ENCODE assay signal across 2 cellular contexts in the genomic region with DNA sequence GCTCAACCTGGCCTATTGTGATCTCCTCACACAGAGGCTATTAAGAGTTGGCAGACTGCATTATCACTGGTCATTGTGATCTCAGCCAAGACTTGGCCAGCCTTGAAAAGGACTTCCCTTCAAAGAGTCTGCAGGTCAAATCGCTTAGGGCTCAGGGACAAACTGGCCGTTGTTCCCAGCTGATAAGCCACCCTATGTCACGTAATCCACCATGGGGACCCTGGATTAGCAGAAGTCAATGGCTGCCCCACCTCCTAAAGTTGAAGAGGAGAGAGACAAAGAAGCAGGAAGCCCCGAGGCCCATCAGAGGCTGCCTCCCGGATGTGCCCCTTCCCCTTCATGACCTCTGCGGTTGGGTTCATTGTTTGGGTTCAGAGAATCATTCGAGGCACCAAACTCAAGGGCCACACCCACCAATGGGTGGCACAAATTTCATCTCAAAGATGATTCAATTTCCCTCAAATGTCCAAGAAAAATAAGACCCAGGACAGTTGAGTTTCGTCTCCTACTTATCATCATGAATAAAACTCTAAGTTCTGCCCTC.
A peak's percentile ranks its signal among the peaks of the same experiment; 100 is the strongest.
TF ChIP-seq lines count a peak whose summit lies in the region.

No MANE protein-coding gene starts in this region.

TF ChIP-seq in K562, 482 proteins besides CTCF, POLR2A, EP300 and RAD21 (continues in another document):
- TF ChIP-seq CC2D1A (IDR thresholded peaks at IDR 0.05) = peak; percentile 67; the same call in 1 of the 2 replicates
- 0 out of 2 replicates have a peak, but pooled peaks have one; percentile 54 for TF ChIP-seq ZNF766 (CRISPR knock-in tag; conservative IDR thresholded peaks at IDR 0.05)
- TF ChIP-seq CBX3 (IDR thresholded peaks at IDR 0.05; ENCODE audit: borderline replicate concordance in 1 of 2, low read length in 2 of 2) = peak in 1 of 2 experiments; percentile 36; a peak in 1 of 3 replicates
- no peak for TF ChIP-seq RBM14 (IDR thresholded peaks at IDR 0.05; ENCODE audit: borderline replicate concordance, insufficient read depth, low read depth, low read length)
- TF ChIP-seq EHMT2 (IDR thresholded peaks at IDR 0.05) = peak; percentile 83
- no peak for TF ChIP-seq RBM39 (optimal IDR thresholded peaks at IDR 0.05; ENCODE audit: low read depth, low read length)
- TF ChIP-seq TRIM24 (IDR thresholded peaks at IDR 0.05) = peak; percentile 60 to 85
- no peak for TF ChIP-seq NR2C2 (CRISPR knock-in tag; IDR thresholded peaks at IDR 0.05)
- peak; percentile 64 for TF ChIP-seq NR2C2 (tag; IDR thresholded peaks at IDR 0.05)
- peak; percentile 66 for TF ChIP-seq GABPA (tag; conservative IDR thresholded peaks at IDR 0.05; ENCODE audit: low read depth)
- no peak for TF ChIP-seq CBX2 (IDR thresholded peaks at IDR 0.05; ENCODE audit: insufficient read depth, low read length, poor library complexity, severe bottlenecking)
- TF ChIP-seq DMBX1 (CRISPR knock-in tag; IDR thresholded peaks at IDR 0.05; ENCODE audit: borderline replicate concordance) = peak; percentile 65; the same call in 1 of the 2 replicates
- peak; percentile 29; the same call in 1 of the 2 replicates for TF ChIP-seq ETV5 (CRISPR knock-in tag; IDR thresholded peaks at IDR 0.05; ENCODE audit: low read depth)
- TF ChIP-seq ARNT (IDR thresholded peaks at IDR 0.05) = peak in 1 of 2 experiments; percentile 37; a peak in 1 of 4 replicates
- TF ChIP-seq HNRNPUL1 (IDR thresholded peaks at IDR 0.05; ENCODE audit: low read length) = no peak
- peak; percentile 88 for TF ChIP-seq TAL1 (IDR thresholded peaks at IDR 0.05)
- TF ChIP-seq HDAC1 (IDR thresholded peaks at IDR 0.05) = peak in 1 of 2 experiments; percentile 65; a peak in 1 of 4 replicates
- TF ChIP-seq, protein P1, sequence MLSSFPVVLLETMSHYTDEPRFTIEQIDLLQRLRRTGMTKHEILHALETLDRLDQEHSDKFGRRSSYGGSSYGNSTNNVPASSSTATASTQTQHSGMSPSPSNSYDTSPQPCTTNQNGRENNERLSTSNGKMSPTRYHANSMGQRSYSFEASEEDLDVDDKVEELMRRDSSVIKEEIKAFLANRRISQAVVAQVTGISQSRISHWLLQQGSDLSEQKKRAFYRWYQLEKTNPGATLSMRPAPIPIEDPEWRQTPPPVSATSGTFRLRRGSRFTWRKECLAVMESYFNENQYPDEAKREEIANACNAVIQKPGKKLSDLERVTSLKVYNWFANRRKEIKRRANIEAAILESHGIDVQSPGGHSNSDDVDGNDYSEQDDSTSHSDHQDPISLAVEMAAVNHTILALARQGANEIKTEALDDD (IDR thresholded peaks at IDR 0.05) = peak; percentile 54
- peak; percentile 74; the same call in 1 of the 2 replicates for TF ChIP-seq GATAD2B (IDR thresholded peaks at IDR 0.05; ENCODE audit: borderline replicate concordance)
- 0 out of 2 replicates have a peak, but pooled peaks have one; percentile 40 for TF ChIP-seq NR2F6 (CRISPR knock-in tag; IDR thresholded peaks at IDR 0.05)
- TF ChIP-seq, protein P2, sequence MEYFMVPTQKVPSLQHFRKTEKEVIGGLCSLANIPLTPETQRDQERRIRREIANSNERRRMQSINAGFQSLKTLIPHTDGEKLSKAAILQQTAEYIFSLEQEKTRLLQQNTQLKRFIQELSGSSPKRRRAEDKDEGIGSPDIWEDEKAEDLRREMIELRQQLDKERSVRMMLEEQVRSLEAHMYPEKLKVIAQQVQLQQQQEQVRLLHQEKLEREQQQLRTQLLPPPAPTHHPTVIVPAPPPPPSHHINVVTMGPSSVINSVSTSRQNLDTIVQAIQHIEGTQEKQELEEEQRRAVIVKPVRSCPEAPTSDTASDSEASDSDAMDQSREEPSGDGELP (CRISPR knock-in tag; IDR thresholded peaks at IDR 0.05; ENCODE audit: borderline replicate concordance) = peak; percentile 90; the same call in 1 of the 2 replicates
- no peak for TF ChIP-seq E2F3 (CRISPR knock-in tag; IDR thresholded peaks at IDR 0.05)
- TF ChIP-seq DPF2 (IDR thresholded peaks at IDR 0.05) = peak; percentile 88
- peak; percentile 87 for TF ChIP-seq SMARCA4 (IDR thresholded peaks at IDR 0.05)
- TF ChIP-seq LEF1 (IDR thresholded peaks at IDR 0.05) = peak; percentile 83
- peak; percentile 80; the same call in 1 of the 2 replicates for TF ChIP-seq TCF7 (IDR thresholded peaks at IDR 0.05; ENCODE audit: borderline replicate concordance)
- TF ChIP-seq SOX6 (IDR thresholded peaks at IDR 0.05) = peak; percentile 96
- TF ChIP-seq JUN (IDR thresholded peaks at IDR 0.05; ENCODE audit: borderline replicate concordance, low read depth, low read length) = peak; percentile 35; the same call in 1 of the 2 replicates
- no peak for TF ChIP-seq JUN (CRISPR knock-in tag; IDR thresholded peaks at IDR 0.05; ENCODE audit: borderline replicate concordance)
- peak; percentile 61; the same call in 1 of the 2 replicates for TF ChIP-seq NR2C1 (IDR thresholded peaks at IDR 0.05)
- peak; percentile 47 for TF ChIP-seq NR2C1 (tag; IDR thresholded peaks at IDR 0.05)
- TF ChIP-seq ZNF239 (CRISPR knock-in tag; IDR thresholded peaks at IDR 0.05) = 0 out of 2 replicates have a peak, but pooled peaks have one; percentile 19
- TF ChIP-seq ZFP36 (IDR thresholded peaks at IDR 0.05; ENCODE audit: low read depth, low read length, partially characterized antibody) = peak; percentile 85
- peak; percentile 43; the same call in 1 of the 2 replicates for TF ChIP-seq CREB1 (IDR thresholded peaks at IDR 0.05)
- no peak; the same call in 1 of the 2 replicates for TF ChIP-seq CREB1 (CRISPR knock-in tag; IDR thresholded peaks at IDR 0.05)
- TF ChIP-seq OTX1 (CRISPR knock-in tag; IDR thresholded peaks at IDR 0.05) = no peak
- peak; percentile 54; the same call in 1 of the 2 replicates for TF ChIP-seq ZKSCAN8 (CRISPR knock-in tag; IDR thresholded peaks at IDR 0.05)

TF ChIP-seq in GM23338, 12 proteins besides CTCF, POLR2A, EP300 and RAD21:
- TF ChIP-seq, protein P3, sequence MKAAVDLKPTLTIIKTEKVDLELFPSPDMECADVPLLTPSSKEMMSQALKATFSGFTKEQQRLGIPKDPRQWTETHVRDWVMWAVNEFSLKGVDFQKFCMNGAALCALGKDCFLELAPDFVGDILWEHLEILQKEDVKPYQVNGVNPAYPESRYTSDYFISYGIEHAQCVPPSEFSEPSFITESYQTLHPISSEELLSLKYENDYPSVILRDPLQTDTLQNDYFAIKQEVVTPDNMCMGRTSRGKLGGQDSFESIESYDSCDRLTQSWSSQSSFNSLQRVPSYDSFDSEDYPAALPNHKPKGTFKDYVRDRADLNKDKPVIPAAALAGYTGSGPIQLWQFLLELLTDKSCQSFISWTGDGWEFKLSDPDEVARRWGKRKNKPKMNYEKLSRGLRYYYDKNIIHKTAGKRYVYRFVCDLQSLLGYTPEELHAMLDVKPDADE (IDR thresholded peaks at IDR 0.05) = no peak
- TF ChIP-seq CREB1 (CRISPR knock-in tag; IDR thresholded peaks at IDR 0.05; ENCODE audit: low read depth) (no peak), ZNF114 (CRISPR knock-in tag; IDR thresholded peaks at IDR 0.05) (no peak), POLR2AphosphoS5 (IDR thresholded peaks at IDR 0.05; ENCODE audit: low read depth) (no peak), NANOG (IDR thresholded peaks at IDR 0.05; ENCODE audit: borderline replicate concordance) (no peak), EZH2phosphoT487 (IDR thresholded peaks at IDR 0.05; ENCODE audit: unreplicated experiment) (no peak), ZNF331 (CRISPR knock-in tag; IDR thresholded peaks at IDR 0.05; ENCODE audit: low read depth) (no peak), STAT1 (IDR thresholded peaks at IDR 0.05; ENCODE audit: unreplicated experiment) (no peak), EZH2 (IDR thresholded peaks at IDR 0.05; ENCODE audit: low read depth, unreplicated experiment) (no peak), JUNB (IDR thresholded peaks at IDR 0.05; ENCODE audit: unreplicated experiment) (no peak)
- TF ChIP-seq, protein P4, sequence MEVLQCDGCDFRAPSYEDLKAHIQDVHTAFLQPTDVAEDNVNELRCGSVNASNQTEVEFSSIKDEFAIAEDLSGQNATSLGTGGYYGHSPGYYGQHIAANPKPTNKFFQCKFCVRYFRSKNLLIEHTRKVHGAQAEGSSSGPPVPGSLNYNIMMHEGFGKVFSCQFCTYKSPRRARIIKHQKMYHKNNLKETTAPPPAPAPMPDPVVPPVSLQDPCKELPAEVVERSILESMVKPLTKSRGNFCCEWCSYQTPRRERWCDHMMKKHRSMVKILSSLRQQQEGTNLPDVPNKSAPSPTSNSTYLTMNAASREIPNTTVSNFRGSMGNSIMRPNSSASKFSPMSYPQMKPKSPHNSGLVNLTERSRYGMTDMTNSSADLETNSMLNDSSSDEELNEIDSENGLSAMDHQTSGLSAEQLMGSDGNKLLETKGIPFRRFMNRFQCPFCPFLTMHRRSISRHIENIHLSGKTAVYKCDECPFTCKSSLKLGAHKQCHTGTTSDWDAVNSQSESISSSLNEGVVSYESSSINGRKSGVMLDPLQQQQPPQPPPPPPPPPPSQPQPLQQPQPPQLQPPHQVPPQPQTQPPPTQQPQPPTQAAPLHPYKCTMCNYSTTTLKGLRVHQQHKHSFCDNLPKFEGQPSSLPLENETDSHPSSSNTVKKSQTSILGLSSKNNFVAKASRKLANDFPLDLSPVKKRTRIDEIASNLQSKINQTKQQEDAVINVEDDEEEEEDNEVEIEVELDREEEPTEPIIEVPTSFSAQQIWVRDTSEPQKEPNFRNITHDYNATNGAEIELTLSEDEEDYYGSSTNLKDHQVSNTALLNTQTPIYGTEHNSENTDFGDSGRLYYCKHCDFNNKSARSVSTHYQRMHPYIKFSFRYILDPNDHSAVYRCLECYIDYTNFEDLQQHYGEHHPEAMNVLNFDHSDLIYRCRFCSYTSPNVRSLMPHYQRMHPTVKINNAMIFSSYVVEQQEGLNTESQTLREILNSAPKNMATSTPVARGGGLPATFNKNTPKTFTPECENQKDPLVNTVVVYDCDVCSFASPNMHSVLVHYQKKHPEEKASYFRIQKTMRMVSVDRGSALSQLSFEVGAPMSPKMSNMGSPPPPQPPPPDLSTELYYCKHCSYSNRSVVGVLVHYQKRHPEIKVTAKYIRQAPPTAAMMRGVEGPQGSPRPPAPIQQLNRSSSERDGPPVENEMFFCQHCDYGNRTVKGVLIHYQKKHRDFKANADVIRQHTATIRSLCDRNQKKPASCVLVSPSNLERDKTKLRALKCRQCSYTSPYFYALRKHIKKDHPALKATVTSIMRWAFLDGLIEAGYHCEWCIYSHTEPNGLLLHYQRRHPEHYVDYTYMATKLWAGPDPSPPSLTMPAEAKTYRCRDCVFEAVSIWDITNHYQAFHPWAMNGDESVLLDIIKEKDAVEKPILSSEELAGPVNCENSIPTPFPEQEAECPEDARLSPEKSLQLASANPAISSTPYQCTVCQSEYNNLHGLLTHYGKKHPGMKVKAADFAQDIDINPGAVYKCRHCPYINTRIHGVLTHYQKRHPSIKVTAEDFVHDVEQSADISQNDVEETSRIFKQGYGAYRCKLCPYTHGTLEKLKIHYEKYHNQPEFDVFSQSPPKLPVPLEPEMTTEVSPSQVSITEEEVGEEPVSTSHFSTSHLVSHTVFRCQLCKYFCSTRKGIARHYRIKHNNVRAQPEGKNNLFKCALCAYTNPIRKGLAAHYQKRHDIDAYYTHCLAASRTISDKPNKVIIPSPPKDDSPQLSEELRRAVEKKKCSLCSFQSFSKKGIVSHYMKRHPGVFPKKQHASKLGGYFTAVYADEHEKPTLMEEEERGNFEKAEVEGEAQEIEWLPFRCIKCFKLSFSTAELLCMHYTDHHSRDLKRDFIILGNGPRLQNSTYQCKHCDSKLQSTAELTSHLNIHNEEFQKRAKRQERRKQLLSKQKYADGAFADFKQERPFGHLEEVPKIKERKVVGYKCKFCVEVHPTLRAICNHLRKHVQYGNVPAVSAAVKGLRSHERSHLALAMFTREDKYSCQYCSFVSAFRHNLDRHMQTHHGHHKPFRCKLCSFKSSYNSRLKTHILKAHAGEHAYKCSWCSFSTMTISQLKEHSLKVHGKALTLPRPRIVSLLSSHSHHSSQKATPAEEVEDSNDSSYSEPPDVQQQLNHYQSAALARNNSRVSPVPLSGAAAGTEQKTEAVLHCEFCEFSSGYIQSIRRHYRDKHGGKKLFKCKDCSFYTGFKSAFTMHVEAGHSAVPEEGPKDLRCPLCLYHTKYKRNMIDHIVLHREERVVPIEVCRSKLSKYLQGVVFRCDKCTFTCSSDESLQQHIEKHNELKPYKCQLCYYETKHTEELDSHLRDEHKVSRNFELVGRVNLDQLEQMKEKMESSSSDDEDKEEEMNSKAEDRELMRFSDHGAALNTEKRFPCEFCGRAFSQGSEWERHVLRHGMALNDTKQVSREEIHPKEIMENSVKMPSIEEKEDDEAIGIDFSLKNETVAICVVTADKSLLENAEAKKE (CRISPR knock-in tag; IDR thresholded peaks at IDR 0.05) = no peak
- TF ChIP-seq, protein P5, sequence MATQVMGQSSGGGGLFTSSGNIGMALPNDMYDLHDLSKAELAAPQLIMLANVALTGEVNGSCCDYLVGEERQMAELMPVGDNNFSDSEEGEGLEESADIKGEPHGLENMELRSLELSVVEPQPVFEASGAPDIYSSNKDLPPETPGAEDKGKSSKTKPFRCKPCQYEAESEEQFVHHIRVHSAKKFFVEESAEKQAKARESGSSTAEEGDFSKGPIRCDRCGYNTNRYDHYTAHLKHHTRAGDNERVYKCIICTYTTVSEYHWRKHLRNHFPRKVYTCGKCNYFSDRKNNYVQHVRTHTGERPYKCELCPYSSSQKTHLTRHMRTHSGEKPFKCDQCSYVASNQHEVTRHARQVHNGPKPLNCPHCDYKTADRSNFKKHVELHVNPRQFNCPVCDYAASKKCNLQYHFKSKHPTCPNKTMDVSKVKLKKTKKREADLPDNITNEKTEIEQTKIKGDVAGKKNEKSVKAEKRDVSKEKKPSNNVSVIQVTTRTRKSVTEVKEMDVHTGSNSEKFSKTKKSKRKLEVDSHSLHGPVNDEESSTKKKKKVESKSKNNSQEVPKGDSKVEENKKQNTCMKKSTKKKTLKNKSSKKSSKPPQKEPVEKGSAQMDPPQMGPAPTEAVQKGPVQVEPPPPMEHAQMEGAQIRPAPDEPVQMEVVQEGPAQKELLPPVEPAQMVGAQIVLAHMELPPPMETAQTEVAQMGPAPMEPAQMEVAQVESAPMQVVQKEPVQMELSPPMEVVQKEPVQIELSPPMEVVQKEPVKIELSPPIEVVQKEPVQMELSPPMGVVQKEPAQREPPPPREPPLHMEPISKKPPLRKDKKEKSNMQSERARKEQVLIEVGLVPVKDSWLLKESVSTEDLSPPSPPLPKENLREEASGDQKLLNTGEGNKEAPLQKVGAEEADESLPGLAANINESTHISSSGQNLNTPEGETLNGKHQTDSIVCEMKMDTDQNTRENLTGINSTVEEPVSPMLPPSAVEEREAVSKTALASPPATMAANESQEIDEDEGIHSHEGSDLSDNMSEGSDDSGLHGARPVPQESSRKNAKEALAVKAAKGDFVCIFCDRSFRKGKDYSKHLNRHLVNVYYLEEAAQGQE (IDR thresholded peaks at IDR 0.05; ENCODE audit: unreplicated experiment) = no peak
